ENCODE assay signal across 28 cellular contexts in the genomic region with DNA sequence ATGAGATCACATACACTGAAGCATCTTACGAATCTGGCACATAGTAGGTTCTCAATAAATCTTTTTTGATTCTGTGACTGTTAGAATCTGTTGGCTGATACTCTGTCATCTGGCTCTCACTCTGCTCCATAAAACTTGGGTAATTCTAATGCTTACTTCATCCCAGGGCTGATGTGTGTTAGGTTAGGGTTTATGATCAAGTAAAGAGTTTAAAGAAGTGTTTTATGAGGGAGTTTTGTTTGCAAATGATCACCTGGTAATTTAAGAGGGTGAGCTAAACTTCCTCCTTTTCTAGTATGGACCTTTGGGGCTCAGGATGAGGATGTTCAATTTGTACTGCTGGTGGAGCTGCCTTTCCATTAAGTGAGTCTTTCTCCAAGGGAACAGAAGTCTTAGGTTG.
"Had no signal": no experiment of that assay in that cellular context is flagged by ENCODE, and none has a peak within 500 bp of the region (broad histone marks: within the 10 kb centered on the region; RNA-seq: fewer than 3 reads in every experiment).

No MANE protein-coding gene starts in this region.

- H3K27ac ChIP-seq: heart left ventricle, left ventricle myocardium inferior, parathyroid adenoma, right atrium auricular region, skin epidermis, stomach, testis, upper lobe of left lung, vagina had no signal

- H3K4me1 Mint-ChIP-seq: immature natural killer cell had no signal

- H3K27me3 ChIP-seq: heart left ventricle, right atrium auricular region, stomach, testis, thyroid gland, transverse colon, upper lobe of left lung, vagina had no signal

- H3K9me3 ChIP-seq: heart left ventricle, left ventricle myocardium inferior, right atrium auricular region, stomach, testis, thyroid gland, transverse colon, upper lobe of left lung, vagina had no signal

- H3K4me3 Mint-ChIP-seq: immature natural killer cell; memory B cell; natural killer cell treated with Interleukin-12 subunit alpha and Interleukin-12 subunit beta and Interleukin-15 and Interleukin-18, amount 100 ng/mL, for 72 hours; neural crest cell; stimulated activated naive B cell treated with anti-CD40 and anti-IgM and Interleukin-4, amounts not matched to agents 10 μg/mL and 1 μg/mL and 100 μg/mL, for 72 hours had no signal

- H3K36me3 Mint-ChIP-seq: immature natural killer cell; natural killer cell treated with Interleukin-12 subunit alpha and Interleukin-12 subunit beta and Interleukin-15 and Interleukin-18, amount 100 ng/mL, for 72 hours had no signal

- DNase-seq: heart left ventricle; hypothalamus; immature natural killer cell; kidney; left ventricle myocardium inferior; naive thymus-derived CD4-positive, alpha-beta T cell; nucleus accumbens; stimulated activated CD4-positive, alpha-beta T cell treated with anti-CD3 and anti-CD28 coated beads, Interleukin-12 subunit alpha, Interleukin-12 subunit beta, amount 100 ng/mL, for 4 hours; stimulated activated CD4-positive, alpha-beta T cell treated with anti-CD3 and anti-CD28 coated beads, Interleukin-15, amount 100 ng/mL, for 24 hours; stimulated activated CD4-positive, alpha-beta T cell treated with anti-CD3 and anti-CD28 coated beads, Interleukin-2, amount 100 ng/mL, for 24 hours; stimulated activated CD4-positive, alpha-beta T cell treated with anti-CD3 and anti-CD28 coated beads, Interleukin-4, amount 100 ng/mL, for 1 hour; stimulated activated naive B cell treated with anti-CD40 and anti-IgM and Interleukin-4, amounts not matched to agents 10 μg/mL and 1 μg/mL and 100 μg/mL, for 72 hours; stimulated activated naive CD8-positive, alpha-beta T cell treated with anti-CD3 and anti-CD28 coated beads, Interleukin-15, Interleukin-2, amounts not matched to agents 100 U/mL and 50 U/mL, for 24 hours; stomach; testis; thyroid gland; transverse colon; upper lobe of left lung had no signal

- H3K4me3 ChIP-seq: heart left ventricle, left ventricle myocardium inferior, lung, right atrium auricular region, skin epidermis, testis, thyroid gland, transverse colon, upper lobe of left lung, vagina had no signal

- H3K9me3 Mint-ChIP-seq: immature natural killer cell; natural killer cell treated with Interleukin-12 subunit alpha and Interleukin-12 subunit beta and Interleukin-15 and Interleukin-18, amount 100 ng/mL, for 72 hours had no signal

- H3K36me3 ChIP-seq: heart left ventricle, left ventricle myocardium inferior, right atrium auricular region, stomach, thyroid gland, upper lobe of left lung, vagina had no signal

- FAIRE-seq: islet of Langerhans, kidney had no signal

- H3K27ac Mint-ChIP-seq: immature natural killer cell; memory B cell; naive thymus-derived CD4-positive, alpha-beta T cell; natural killer cell treated with Interleukin-12 subunit alpha and Interleukin-12 subunit beta and Interleukin-15 and Interleukin-18, amount 100 ng/mL, for 72 hours; stimulated activated naive B cell treated with anti-CD40 and anti-IgM and Interleukin-4, amounts not matched to agents 10 μg/mL and 1 μg/mL and 100 μg/mL, for 72 hours had no signal

- ATAC-seq: heart left ventricle; naive thymus-derived CD4-positive, alpha-beta T cell; natural killer cell treated with Interleukin-12 subunit alpha and Interleukin-12 subunit beta and Interleukin-15 and Interleukin-18, amount 100 ng/mL, for 72 hours; sciatic nerve; stimulated activated naive B cell treated with anti-CD40 and anti-IgM and Interleukin-4, amounts not matched to agents 10 μg/mL and 1 μg/mL and 100 μg/mL, for 72 hours; stimulated activated naive CD8-positive, alpha-beta T cell treated with anti-CD3 and anti-CD28 coated beads, Interleukin-15, Interleukin-2, amounts not matched to agents 100 U/mL and 50 U/mL, for 24 hours had no signal

- H3K4me1 ChIP-seq: heart left ventricle, left ventricle myocardium inferior, parathyroid adenoma, right atrium auricular region, testis had no signal

- H3K27me3 Mint-ChIP-seq: naive thymus-derived CD4-positive, alpha-beta T cell; natural killer cell treated with Interleukin-12 subunit alpha and Interleukin-12 subunit beta and Interleukin-15 and Interleukin-18, amount 100 ng/mL, for 72 hours; stimulated activated naive B cell treated with anti-CD40 and anti-IgM and Interleukin-4, amounts not matched to agents 10 μg/mL and 1 μg/mL and 100 μg/mL, for 72 hours had no signal
